8 cellular contexts compared by ENCODE assay signal in the genomic region with DNA sequence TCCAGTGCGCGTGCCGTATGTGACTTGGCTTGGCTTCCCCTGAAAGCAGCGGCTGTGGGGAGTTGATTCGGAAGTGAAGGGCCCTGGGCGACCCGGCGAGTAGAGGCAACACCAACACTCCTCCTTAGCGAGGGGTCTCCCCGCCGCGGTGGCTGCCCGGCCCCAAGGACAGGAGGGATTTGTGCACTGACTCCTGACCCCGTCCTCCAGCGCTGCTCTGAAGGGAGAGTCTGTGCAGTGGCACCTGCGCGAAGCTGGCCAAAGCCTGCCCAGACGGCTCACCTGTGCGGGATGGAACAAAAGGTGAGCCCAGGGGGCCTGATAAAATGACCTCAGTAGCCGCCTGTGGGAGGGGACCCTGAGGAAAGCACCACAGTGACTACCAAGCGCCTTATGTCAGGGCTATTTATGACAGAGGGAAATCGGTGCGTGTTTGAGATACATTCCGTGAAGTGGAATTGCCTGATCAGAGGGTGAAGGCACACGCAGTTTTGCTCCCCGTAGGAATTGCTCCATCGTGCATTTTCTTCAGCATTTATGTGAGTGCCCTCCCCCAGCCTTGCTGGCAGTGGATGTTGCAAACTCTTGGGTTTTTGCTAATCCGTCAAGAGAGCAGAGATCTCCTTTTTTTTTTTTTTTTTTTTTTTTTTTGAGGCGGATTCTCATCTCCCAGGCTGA. TPM values are rescaled to one million over a fixed set of nuclear protein-coding genes. Genes with fewer than 3 reads are reported as not detected.
A peak's percentile ranks its signal among the peaks of the same experiment; 100 is the strongest.
DNase-seq lines count a peak whose midpoint lies in the region; ATAC-seq, FAIRE-seq and TF ChIP-seq lines count a peak whose summit lies in the region.
"Not testable (repeated sequence)": the region's sequence is repeated elsewhere in the genome, so short reads cannot be mapped to it uniquely, and the experiment has no call there.

No MANE protein-coding gene starts in this region.

- not testable (repeated sequence) for H3K27me3 ChIP-seq in BLaER1 treated with 17β-estradiol and CSF1 and Interleukin-3, amounts not matched to agents 10 nM and 100 nM; endocrine pancreas (ENCODE audit: control insufficient read depth, insufficient read depth, low read length); HepG2 (ENCODE audit: control insufficient read depth in 1 of 2, insufficient read depth in 2 of 2, low read length in 2 of 2); skeletal muscle satellite cell (ENCODE audit: control insufficient read depth, insufficient read depth, low read length)

- H3K4me3 Mint-ChIP-seq in activated CD4-positive, alpha-beta memory T cell treated with anti-CD3 and anti-CD28 coated beads, Interleukin-2, amount 10 ng/mL, durations not matched to agents 7 days and 5 days: peak overlapping the region; percentile 72

- TF ChIP-seq POLR2A in HepG2 (IDR thresholded peaks at IDR 0.05; ENCODE audit: insufficient read depth in 1 of 2, low read depth in 2 of 2, low read length in 2 of 2): not testable (repeated sequence)

- in situ Hi-C loops in HepG2 (cut with HindIII; ENCODE audit: extremely low pct_ligation_motif_present, low pct_unique_long_range_greater_than_20kb): not testable (repeated sequence)

- H3K9me3 Mint-ChIP-seq in activated CD4-positive, alpha-beta memory T cell treated with anti-CD3 and anti-CD28 coated beads, Interleukin-2, amount 10 ng/mL, durations not matched to agents 7 days and 5 days: not testable (repeated sequence)

- not testable (repeated sequence) for H3K9me3 ChIP-seq in BLaER1 treated with 17β-estradiol and CSF1 and Interleukin-3, amounts not matched to agents 10 nM and 100 nM (replicated peaks in 1 of 11); endocrine pancreas (ENCODE audit: control insufficient read depth, low read length); HepG2 (ENCODE audit: low read length); skeletal muscle satellite cell (replicated peaks; ENCODE audit: low read length)

- not testable (repeated sequence) for H3K27me3 Mint-ChIP-seq in activated CD4-positive, alpha-beta memory T cell treated with anti-CD3 and anti-CD28 coated beads, Interleukin-2, amount 10 ng/mL, durations not matched to agents 7 days and 5 days

- intact Hi-C loops in HepG2 (cut with micrococcal nuclease; ENCODE audit: unreplicated experiment): not testable (repeated sequence)

- peak overlapping the region in 2 of 11 experiments; percentile 29 to 34; a peak in 1 of 22 replicates for H3K27ac ChIP-seq in BLaER1 treated with 17β-estradiol and CSF1 and Interleukin-3, amounts not matched to agents 10 nM and 100 nM
- not testable (repeated sequence) for H3K27ac ChIP-seq in HepG2 (ENCODE audit: extremely low read length, insufficient read depth, low read length)

- peak overlapping the region; percentile 54 to 75 (median 70); a peak in 21 of 22 replicates for H3K9ac ChIP-seq in BLaER1 treated with 17β-estradiol and CSF1 and Interleukin-3, amounts not matched to agents 10 nM and 100 nM
- H3K9ac ChIP-seq in endocrine pancreas (ENCODE audit: control insufficient read depth, insufficient read depth, low read length) (peak overlapping the region; percentile 82), HepG2 (ENCODE audit: insufficient read depth, low read depth, low read length) (peak overlapping the region; percentile 63), skeletal muscle satellite cell (ENCODE audit: low read depth, low read length) (peak overlapping the region; percentile 72)

- not testable (repeated sequence) for H3K36me3 Mint-ChIP-seq in activated CD4-positive, alpha-beta memory T cell treated with anti-CD3 and anti-CD28 coated beads, Interleukin-2, amount 10 ng/mL, durations not matched to agents 7 days and 5 days (ENCODE audit: low read depth)

- CTCF ChIA-PET in activated CD4-positive, alpha-beta memory T cell treated with anti-CD3 and anti-CD28 coated beads, Interleukin-2, amount 10 ng/mL, durations not matched to agents 7 days and 5 days (lab: Charles Lee): not testable (repeated sequence)
- CTCF ChIA-PET in HepG2 (lab: Yijun Ruan, JAX; ENCODE audit: low intra/inter-chr PET ratio, low total read pairs): interaction anchor here (0.8 kb wide), 1 partner anchor 10 kb away, joined by 4 read pairs; no protein-coding TSS in a partner anchor

- H3K4me1 Mint-ChIP-seq in activated CD4-positive, alpha-beta memory T cell treated with anti-CD3 and anti-CD28 coated beads, Interleukin-2, amount 10 ng/mL, durations not matched to agents 7 days and 5 days: not testable (repeated sequence)

- FAIRE-seq in HepG2 (lab: Jason Lieb, UNC): not testable (repeated sequence)

- H4K20me1 ChIP-seq in BLaER1 treated with 17β-estradiol and CSF1 and Interleukin-3, amounts not matched to agents 10 nM and 100 nM; HepG2 (ENCODE audit: insufficient read depth, low read length): not testable (repeated sequence)

- not testable (repeated sequence) for TF ChIP-seq EP300 in HepG2 (IDR thresholded peaks at IDR 0.05; ENCODE audit: low read depth in 2 of 2, low read length in 2 of 2); HepG2 (CRISPR knock-in tag; IDR thresholded peaks at IDR 0.05; ENCODE audit: borderline replicate concordance)

- not testable (repeated sequence) for H3K79me2 ChIP-seq in HepG2 (ENCODE audit: insufficient read depth, low read length)

- TF ChIP-seq CTCF in HepG2 (CRISPR knock-in tag; IDR thresholded peaks at IDR 0.05): not testable (repeated sequence)

- not testable (repeated sequence) for H3K27ac Mint-ChIP-seq in activated CD4-positive, alpha-beta memory T cell treated with anti-CD3 and anti-CD28 coated beads, Interleukin-2, amount 10 ng/mL, durations not matched to agents 7 days and 5 days

- H2AFZ ChIP-seq in HepG2 (ENCODE audit: low read length): peak overlapping the region; percentile 12

- H3K4me1 ChIP-seq in BLaER1 treated with 17β-estradiol and CSF1 and Interleukin-3, amounts not matched to agents 10 nM and 100 nM: peaks cover 0 to 17% (median 15%) of the 10 kb centered on the region in 10 experiments; a peak in 17 of 20 replicates
- not testable (repeated sequence) for H3K4me1 ChIP-seq in endocrine pancreas (ENCODE audit: control insufficient read depth, insufficient read depth, low read length); HepG2 (ENCODE audit: insufficient read depth, low read length); skeletal muscle satellite cell (ENCODE audit: control insufficient read depth, insufficient read depth, low read length)

- POLR2A ChIA-PET in activated CD4-positive, alpha-beta memory T cell treated with anti-CD3 and anti-CD28 coated beads, Interleukin-2, amount 10 ng/mL, durations not matched to agents 7 days and 5 days (lab: Charles Lee); HepG2 (lab: Yijun Ruan, JAX): not testable (repeated sequence)

- H3K4me3 ChIP-seq in BLaER1 treated with 17β-estradiol and CSF1 and Interleukin-3, amounts not matched to agents 10 nM and 100 nM: peak overlapping the region; percentile 53 to 73 (median 66)
- H3K4me3 ChIP-seq in endocrine pancreas (ENCODE audit: control insufficient read depth, insufficient read depth, low read length): peak overlapping the region; percentile 73
- H3K4me3 ChIP-seq in HepG2 (replicated peaks in 1 of 3; ENCODE audit: insufficient read depth in 1 of 3, low read depth in 2 of 3, low read length in 3 of 3): peak overlapping the region; percentile 52 to 74 (median 61); a peak in 5 of 6 replicates
- H3K4me3 ChIP-seq in skeletal muscle satellite cell (ENCODE audit: low read length): peak overlapping the region; percentile 66

- 10% methylated on average over 9 of the region's 29 CpGs for WGBS in HepG2 (ENCODE audit: low lambda C conversion rate)

- BruUV-seq in HepG2 (replicated peaks; lab: Mats Ljungman, UMichigan): not testable (repeated sequence)

- TF ChIP-seq RAD21 in HepG2 (CRISPR knock-in tag; IDR thresholded peaks at IDR 0.05): not testable (repeated sequence)

- H3K36me3 ChIP-seq in BLaER1 treated with 17β-estradiol and CSF1 and Interleukin-3, amounts not matched to agents 10 nM and 100 nM: peaks cover 0 to 29% (median 5%) of the 10 kb centered on the region in 11 experiments; a peak in 16 of 22 replicates
- not testable (repeated sequence) for H3K36me3 ChIP-seq in endocrine pancreas (ENCODE audit: control insufficient read depth, insufficient read depth, low read length); HepG2 (replicated peaks in 1 of 2; ENCODE audit: control insufficient read depth in 1 of 2, insufficient read depth in 2 of 2, low read length in 2 of 2); skeletal muscle satellite cell (ENCODE audit: insufficient read depth, low read length)

- ATAC-seq in GM19351 (IDR thresholded peaks at IDR 0.05; ENCODE audit: unreplicated experiment) (peak; percentile 68), HG03025 (IDR thresholded peaks at IDR 0.05; ENCODE audit: low FRiP score, unreplicated experiment) (peak; percentile 68), HepG2 (peak; percentile 75)

- DNase-seq in NCI-H226: peak; percentile 9
- DNase-seq in activated CD4-positive, alpha-beta memory T cell treated with anti-CD3 and anti-CD28 coated beads, Interleukin-2, amount 10 ng/mL, durations not matched to agents 7 days and 5 days; HepG2 (ENCODE audit: low spot score): not testable (repeated sequence)

- peak overlapping the region; percentile 76 to 89 (median 85) for H3K4me2 ChIP-seq in BLaER1 treated with 17β-estradiol and CSF1 and Interleukin-3, amounts not matched to agents 10 nM and 100 nM
- H3K4me2 ChIP-seq in HepG2 (ENCODE audit: low read depth, low read length) (peak overlapping the region; percentile 90), skeletal muscle satellite cell (ENCODE audit: low read length) (peak overlapping the region; percentile 81)

RNA-seq across cellular contexts. Expression of a gene that starts 22.5 kb away (rescaled TPM):
- total RNA-seq in activated CD4-positive, alpha-beta memory T cell treated with anti-CD3 and anti-CD28 coated beads, Interleukin-2, amount 10 ng/mL, durations not matched to agents 7 days and 5 days: under 1 TPM in 1 of 2 experiments, not detected in 1; 0.68 TPM
- not detected in 2 replicates for total RNA-seq in HepG2 (2016; rRNA removed; fragmentation: Illumina TruSeq; extraction: Trizol)
- not detected in 2 replicates for total RNA-seq in HepG2 (2016; cell fraction: cytosol; rRNA removed; fragmentation: Illumina TruSeq; extraction: Trizol; ENCODE audit: low read depth)
- total RNA-seq in HepG2 (2016; cell fraction: insoluble cytoplasmic fraction; rRNA removed; fragmentation: Illumina TruSeq; extraction: Trizol): not detected in 2 replicates
- not detected in 2 replicates for total RNA-seq in HepG2 (2016; cell fraction: membrane; rRNA removed; fragmentation: Illumina TruSeq; extraction: Trizol)
- total RNA-seq in HepG2 (2016; cell fraction: nucleus; rRNA removed; fragmentation: Illumina TruSeq; extraction: Trizol): not detected in 2 replicates
- not detected in 2 replicates for polyA plus RNA-seq in HepG2 (2011; rRNA removed)
- polyA plus RNA-seq in HepG2 (2011; cell fraction: cytosol; rRNA removed): not detected in 2 replicates
- polyA plus RNA-seq in HepG2 (2011; cell fraction: nucleus; rRNA removed): not detected in 2 replicates
- polyA plus RNA-seq in HepG2 (2012): not detected in 2 replicates
- polyA plus RNA-seq in HepG2 (2016; cell fraction: cytosol; fragmentation: Illumina TruSeq; extraction: Trizol; ENCODE audit: low read depth): not detected in 2 replicates
- polyA plus RNA-seq in HepG2 (2016; cell fraction: insoluble cytoplasmic fraction; fragmentation: Illumina TruSeq; extraction: Trizol; ENCODE audit: low read depth): not detected in 2 replicates
- not detected in 2 replicates for polyA plus RNA-seq in HepG2 (2016; cell fraction: membrane; fragmentation: Illumina TruSeq; extraction: Trizol; ENCODE audit: low read depth)
- not detected in 2 replicates for polyA plus RNA-seq in HepG2 (2016; cell fraction: nucleus; fragmentation: Illumina TruSeq; extraction: Trizol; ENCODE audit: insufficient read depth, low read depth)
- not detected in 2 replicates for polyA minus RNA-seq in HepG2 (2011; rRNA and poly(A)+ RNA removed; ENCODE audit: low replicate concordance)
- not detected in 2 replicates for polyA minus RNA-seq in HepG2 (2011; cell fraction: cytosol; rRNA and poly(A)+ RNA removed)
- not detected in 2 replicates for polyA minus RNA-seq in HepG2 (2011; cell fraction: nucleus; rRNA and poly(A)+ RNA removed)
- not detected in 2 replicates for total RNA-seq in skeletal muscle satellite cell (2012; rRNA removed)

RNA-seq across cellular contexts. Expression of a gene that starts 34.8 kb away (rescaled TPM):
- total RNA-seq in activated CD4-positive, alpha-beta memory T cell treated with anti-CD3 and anti-CD28 coated beads, Interleukin-2, amount 10 ng/mL, durations not matched to agents 7 days and 5 days: 100 to 1,000 TPM; 675 to 699 TPM
- total RNA-seq in HepG2 (2016; rRNA removed; fragmentation: Illumina TruSeq; extraction: Trizol): 807 and 1,064 TPM in 2 replicates
- total RNA-seq in HepG2 (2016; cell fraction: cytosol; rRNA removed; fragmentation: Illumina TruSeq; extraction: Trizol; ENCODE audit: low read depth): 62.0 and 74.9 TPM in 2 replicates
- total RNA-seq in HepG2 (2016; cell fraction: insoluble cytoplasmic fraction; rRNA removed; fragmentation: Illumina TruSeq; extraction: Trizol): 774 and 1,069 TPM in 2 replicates
- total RNA-seq in HepG2 (2016; cell fraction: membrane; rRNA removed; fragmentation: Illumina TruSeq; extraction: Trizol): 140 and 164 TPM in 2 replicates
- total RNA-seq in HepG2 (2016; cell fraction: nucleus; rRNA removed; fragmentation: Illumina TruSeq; extraction: Trizol): 1,562 and 1,725 TPM in 2 replicates
- polyA plus RNA-seq in HepG2 (2011; rRNA removed): 329 and 382 TPM in 2 replicates
- polyA plus RNA-seq in HepG2 (2011; cell fraction: cytosol; rRNA removed): 90.5 and 96.7 TPM in 2 replicates
- 1,180 and 1,349 TPM in 2 replicates for polyA plus RNA-seq in HepG2 (2011; cell fraction: nucleus; rRNA removed)
- 483 and 590 TPM in 2 replicates for polyA plus RNA-seq in HepG2 (2012)
- polyA plus RNA-seq in HepG2 (2016; cell fraction: cytosol; fragmentation: Illumina TruSeq; extraction: Trizol; ENCODE audit: low read depth): 35.6 TPM in 2 replicates
- polyA plus RNA-seq in HepG2 (2016; cell fraction: insoluble cytoplasmic fraction; fragmentation: Illumina TruSeq; extraction: Trizol; ENCODE audit: low read depth): 527 and 548 TPM in 2 replicates
- polyA plus RNA-seq in HepG2 (2016; cell fraction: membrane; fragmentation: Illumina TruSeq; extraction: Trizol; ENCODE audit: low read depth): 79.3 and 80.3 TPM in 2 replicates
- 2,398 and 2,412 TPM in 2 replicates for polyA plus RNA-seq in HepG2 (2016; cell fraction: nucleus; fragmentation: Illumina TruSeq; extraction: Trizol; ENCODE audit: insufficient read depth, low read depth)
- 416 and 431 TPM in 2 replicates for polyA minus RNA-seq in HepG2 (2011; rRNA and poly(A)+ RNA removed; ENCODE audit: low replicate concordance)
- polyA minus RNA-seq in HepG2 (2011; cell fraction: cytosol; rRNA and poly(A)+ RNA removed): 259 and 342 TPM in 2 replicates
- polyA minus RNA-seq in HepG2 (2011; cell fraction: nucleus; rRNA and poly(A)+ RNA removed): 3,243 and 3,756 TPM in 2 replicates
- 272 and 428 TPM in 2 replicates for total RNA-seq in skeletal muscle satellite cell (2012; rRNA removed)

RNA-seq across cellular contexts. Expression of a gene that starts 40.4 kb away (rescaled TPM):
- 100 to 1,000 TPM; 418 to 428 TPM for total RNA-seq in activated CD4-positive, alpha-beta memory T cell treated with anti-CD3 and anti-CD28 coated beads, Interleukin-2, amount 10 ng/mL, durations not matched to agents 7 days and 5 days
- total RNA-seq in HepG2 (2016; rRNA removed; fragmentation: Illumina TruSeq; extraction: Trizol): 438 and 680 TPM in 2 replicates
- total RNA-seq in HepG2 (2016; cell fraction: cytosol; rRNA removed; fragmentation: Illumina TruSeq; extraction: Trizol; ENCODE audit: low read depth): 100 and 107 TPM in 2 replicates
- 421 and 674 TPM in 2 replicates for total RNA-seq in HepG2 (2016; cell fraction: insoluble cytoplasmic fraction; rRNA removed; fragmentation: Illumina TruSeq; extraction: Trizol)
- total RNA-seq in HepG2 (2016; cell fraction: membrane; rRNA removed; fragmentation: Illumina TruSeq; extraction: Trizol): 148 and 188 TPM in 2 replicates
- 471 and 534 TPM in 2 replicates for total RNA-seq in HepG2 (2016; cell fraction: nucleus; rRNA removed; fragmentation: Illumina TruSeq; extraction: Trizol)
- polyA plus RNA-seq in HepG2 (2011; rRNA removed): 477 and 480 TPM in 2 replicates
- 184 and 191 TPM in 2 replicates for polyA plus RNA-seq in HepG2 (2011; cell fraction: cytosol; rRNA removed)
- polyA plus RNA-seq in HepG2 (2011; cell fraction: nucleus; rRNA removed): 51.4 and 85.1 TPM in 2 replicates
- 598 and 627 TPM in 2 replicates for polyA plus RNA-seq in HepG2 (2012)
- 17.9 and 20.7 TPM in 2 replicates for polyA plus RNA-seq in HepG2 (2016; cell fraction: cytosol; fragmentation: Illumina TruSeq; extraction: Trizol; ENCODE audit: low read depth)
- 280 and 284 TPM in 2 replicates for polyA plus RNA-seq in HepG2 (2016; cell fraction: insoluble cytoplasmic fraction; fragmentation: Illumina TruSeq; extraction: Trizol; ENCODE audit: low read depth)
- polyA plus RNA-seq in HepG2 (2016; cell fraction: membrane; fragmentation: Illumina TruSeq; extraction: Trizol; ENCODE audit: low read depth): 61.6 and 80.1 TPM in 2 replicates
- polyA plus RNA-seq in HepG2 (2016; cell fraction: nucleus; fragmentation: Illumina TruSeq; extraction: Trizol; ENCODE audit: insufficient read depth, low read depth): 489 and 507 TPM in 2 replicates
- polyA minus RNA-seq in HepG2 (2011; rRNA and poly(A)+ RNA removed; ENCODE audit: low replicate concordance): 2,329 and 2,779 TPM in 2 replicates
- polyA minus RNA-seq in HepG2 (2011; cell fraction: cytosol; rRNA and poly(A)+ RNA removed): 523 and 799 TPM in 2 replicates
- 208 and 359 TPM in 2 replicates for polyA minus RNA-seq in HepG2 (2011; cell fraction: nucleus; rRNA and poly(A)+ RNA removed)
- total RNA-seq in skeletal muscle satellite cell (2012; rRNA removed): 571 and 642 TPM in 2 replicates
